Comparison of ENCODE assay signal across 34 cellular contexts in genomic region chr5:64015824-64016223, GRCh38. TPM values are rescaled to one million over a fixed set of nuclear protein-coding genes. Genes with fewer than 3 reads are reported as not detected.
"Had no signal": no experiment of that assay in that cellular context is flagged by ENCODE, and none has a peak within 500 bp of the region (broad histone marks: within the 10 kb centered on the region; RNA-seq: fewer than 3 reads in every experiment).

No MANE protein-coding gene starts in this region.

- H3K27me3 Mint-ChIP-seq: naive thymus-derived CD4-positive, alpha-beta T cell; stimulated activated memory B cell treated with anti-CD40 and anti-IgM and Interleukin-4, amounts not matched to agents 10 μg/mL and 1 μg/mL and 100 μg/mL, for 72 hours had no signal

- H3K79me2 ChIP-seq: hepatocyte had no signal

- H3K4me3 ChIP-seq: dorsolateral prefrontal cortex, esophagus muscularis mucosa, gastroesophageal sphincter, heart left ventricle, hepatocyte, left lung, ovary, psoas muscle, skin epidermis, spleen, transverse colon, upper lobe of right lung, uterus had no signal

- H3K36me3 ChIP-seq: esophagus muscularis mucosa, gastroesophageal sphincter, heart left ventricle, left lung, ovary, spleen, transverse colon, upper lobe of right lung, uterus had no signal

- H3K9me3 ChIP-seq: esophagus muscularis mucosa, gastroesophageal sphincter, heart left ventricle, left lung, ovary, psoas muscle, transverse colon, upper lobe of right lung, uterus had no signal

- H3K27ac Mint-ChIP-seq: naive thymus-derived CD4-positive, alpha-beta T cell; nephron; stimulated activated memory B cell treated with anti-CD40 and anti-IgM and Interleukin-4, amounts not matched to agents 10 μg/mL and 1 μg/mL and 100 μg/mL, for 72 hours had no signal

- H3K4me1 Mint-ChIP-seq: naive thymus-derived CD4-positive, alpha-beta T cell; stimulated activated memory B cell treated with anti-CD40 and anti-IgM and Interleukin-4, amounts not matched to agents 10 μg/mL and 1 μg/mL and 100 μg/mL, for 72 hours had no signal

- H3K9me3 Mint-ChIP-seq: nephron; stimulated activated memory B cell treated with anti-CD40 and anti-IgM and Interleukin-4, amounts not matched to agents 10 μg/mL and 1 μg/mL and 100 μg/mL, for 72 hours had no signal

- H3K4me1 ChIP-seq: esophagus muscularis mucosa, foreskin keratinocyte, gastroesophageal sphincter, heart left ventricle, left lung, psoas muscle, spleen, transverse colon, upper lobe of right lung, uterus had no signal

- DNase-seq: dorsolateral prefrontal cortex; effector CD4-positive, alpha-beta T cell; foreskin keratinocyte; heart left ventricle; left cardiac atrium; left lung; mesenchymal stem cell; midbrain; naive thymus-derived CD4-positive, alpha-beta T cell; nucleus accumbens; ovary; posterior cingulate gyrus; psoas muscle; right cardiac atrium; spleen; stimulated activated CD4-positive, alpha-beta T cell treated with anti-CD3 and anti-CD28 coated beads, Interleukin-4, amount 100 ng/mL, for 4 hours; stimulated activated naive CD8-positive, alpha-beta T cell treated with anti-CD3 and anti-CD28 coated beads, Interleukin-15, Interleukin-2, amounts not matched to agents 100 U/mL and 50 U/mL, for 24 hours; transverse colon; upper lobe of right lung; uterus had no signal

- H3K36me3 Mint-ChIP-seq: stimulated activated memory B cell treated with anti-CD40 and anti-IgM and Interleukin-4, amounts not matched to agents 10 μg/mL and 1 μg/mL and 100 μg/mL, for 72 hours had no signal

- H3K4me3 Mint-ChIP-seq: naive thymus-derived CD4-positive, alpha-beta T cell; nephron; stimulated activated memory B cell treated with anti-CD40 and anti-IgM and Interleukin-4, amounts not matched to agents 10 μg/mL and 1 μg/mL and 100 μg/mL, for 72 hours had no signal

- H3K4me2 ChIP-seq: hepatocyte had no signal

- H2AFZ ChIP-seq: hepatocyte had no signal

- H3K27ac ChIP-seq: dorsolateral prefrontal cortex, esophagus muscularis mucosa, foreskin keratinocyte, gastroesophageal sphincter, heart left ventricle, hepatocyte, left lung, ovary, psoas muscle, skin epidermis, spleen, transverse colon, upper lobe of right lung, uterus had no signal

- H3K27me3 ChIP-seq: dorsolateral prefrontal cortex, esophagus muscularis mucosa, foreskin keratinocyte, gastroesophageal sphincter, heart left ventricle, hepatocyte, left lung, spleen, transverse colon, upper lobe of right lung, uterus had no signal

RNA-seq across cellular contexts. Expression of gene HTR1A, which starts 53.6 kb away (rescaled TPM):
- total RNA-seq: endothelial cell of umbilical vein; epithelial cell of proximal tubule; esophagus muscularis mucosa; fibroblast of lung; foreskin keratinocyte; gastroesophageal sphincter; heart left ventricle; kidney epithelial cell; left cardiac atrium; left lung; lower leg skin; lung microvascular endothelial cell; mucosa of gallbladder; naive thymus-derived CD4-positive, alpha-beta T cell; psoas muscle; spleen; transverse colon; upper lobe of right lung had no signal
- polyA plus RNA-seq: endothelial cell of umbilical vein; fibroblast of lung; foreskin keratinocyte; heart left ventricle; hepatocyte; naive thymus-derived CD4-positive, alpha-beta T cell; psoas muscle; right cardiac atrium; spleen; thymus had no signal
